ENCODE assay signal across 1 cellular context in the genomic region with DNA sequence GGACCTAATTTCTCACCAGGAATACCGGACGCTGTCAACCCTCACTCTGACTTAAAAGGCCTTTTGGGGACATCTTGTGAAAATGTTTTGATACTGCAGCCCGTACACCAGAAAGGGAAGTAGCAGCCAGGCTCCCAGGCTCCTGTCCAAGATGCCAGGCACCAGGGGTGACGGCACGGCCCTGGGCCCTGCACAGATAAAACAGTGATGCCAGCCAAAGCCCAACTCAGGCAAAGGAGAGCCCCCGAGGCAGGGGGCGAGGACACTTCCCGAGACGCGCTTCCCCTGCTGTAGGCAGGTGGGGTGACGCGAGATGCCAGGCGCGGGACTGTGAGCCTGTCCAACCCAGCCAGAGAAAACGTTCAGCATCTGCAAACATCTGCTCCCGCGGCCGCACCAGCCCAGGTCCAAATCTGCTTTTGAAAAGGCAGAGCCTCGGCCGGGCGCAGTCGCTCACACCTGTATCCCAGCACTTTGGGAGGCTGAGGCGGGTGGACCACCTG.
TF ChIP-seq lines count a peak whose summit lies in the region.

No MANE protein-coding gene starts in this region.

TF ChIP-seq in GM23338, 12 proteins besides CTCF, POLR2A, EP300 and RAD21 (continued from another document):
- TF ChIP-seq, protein P1, sequence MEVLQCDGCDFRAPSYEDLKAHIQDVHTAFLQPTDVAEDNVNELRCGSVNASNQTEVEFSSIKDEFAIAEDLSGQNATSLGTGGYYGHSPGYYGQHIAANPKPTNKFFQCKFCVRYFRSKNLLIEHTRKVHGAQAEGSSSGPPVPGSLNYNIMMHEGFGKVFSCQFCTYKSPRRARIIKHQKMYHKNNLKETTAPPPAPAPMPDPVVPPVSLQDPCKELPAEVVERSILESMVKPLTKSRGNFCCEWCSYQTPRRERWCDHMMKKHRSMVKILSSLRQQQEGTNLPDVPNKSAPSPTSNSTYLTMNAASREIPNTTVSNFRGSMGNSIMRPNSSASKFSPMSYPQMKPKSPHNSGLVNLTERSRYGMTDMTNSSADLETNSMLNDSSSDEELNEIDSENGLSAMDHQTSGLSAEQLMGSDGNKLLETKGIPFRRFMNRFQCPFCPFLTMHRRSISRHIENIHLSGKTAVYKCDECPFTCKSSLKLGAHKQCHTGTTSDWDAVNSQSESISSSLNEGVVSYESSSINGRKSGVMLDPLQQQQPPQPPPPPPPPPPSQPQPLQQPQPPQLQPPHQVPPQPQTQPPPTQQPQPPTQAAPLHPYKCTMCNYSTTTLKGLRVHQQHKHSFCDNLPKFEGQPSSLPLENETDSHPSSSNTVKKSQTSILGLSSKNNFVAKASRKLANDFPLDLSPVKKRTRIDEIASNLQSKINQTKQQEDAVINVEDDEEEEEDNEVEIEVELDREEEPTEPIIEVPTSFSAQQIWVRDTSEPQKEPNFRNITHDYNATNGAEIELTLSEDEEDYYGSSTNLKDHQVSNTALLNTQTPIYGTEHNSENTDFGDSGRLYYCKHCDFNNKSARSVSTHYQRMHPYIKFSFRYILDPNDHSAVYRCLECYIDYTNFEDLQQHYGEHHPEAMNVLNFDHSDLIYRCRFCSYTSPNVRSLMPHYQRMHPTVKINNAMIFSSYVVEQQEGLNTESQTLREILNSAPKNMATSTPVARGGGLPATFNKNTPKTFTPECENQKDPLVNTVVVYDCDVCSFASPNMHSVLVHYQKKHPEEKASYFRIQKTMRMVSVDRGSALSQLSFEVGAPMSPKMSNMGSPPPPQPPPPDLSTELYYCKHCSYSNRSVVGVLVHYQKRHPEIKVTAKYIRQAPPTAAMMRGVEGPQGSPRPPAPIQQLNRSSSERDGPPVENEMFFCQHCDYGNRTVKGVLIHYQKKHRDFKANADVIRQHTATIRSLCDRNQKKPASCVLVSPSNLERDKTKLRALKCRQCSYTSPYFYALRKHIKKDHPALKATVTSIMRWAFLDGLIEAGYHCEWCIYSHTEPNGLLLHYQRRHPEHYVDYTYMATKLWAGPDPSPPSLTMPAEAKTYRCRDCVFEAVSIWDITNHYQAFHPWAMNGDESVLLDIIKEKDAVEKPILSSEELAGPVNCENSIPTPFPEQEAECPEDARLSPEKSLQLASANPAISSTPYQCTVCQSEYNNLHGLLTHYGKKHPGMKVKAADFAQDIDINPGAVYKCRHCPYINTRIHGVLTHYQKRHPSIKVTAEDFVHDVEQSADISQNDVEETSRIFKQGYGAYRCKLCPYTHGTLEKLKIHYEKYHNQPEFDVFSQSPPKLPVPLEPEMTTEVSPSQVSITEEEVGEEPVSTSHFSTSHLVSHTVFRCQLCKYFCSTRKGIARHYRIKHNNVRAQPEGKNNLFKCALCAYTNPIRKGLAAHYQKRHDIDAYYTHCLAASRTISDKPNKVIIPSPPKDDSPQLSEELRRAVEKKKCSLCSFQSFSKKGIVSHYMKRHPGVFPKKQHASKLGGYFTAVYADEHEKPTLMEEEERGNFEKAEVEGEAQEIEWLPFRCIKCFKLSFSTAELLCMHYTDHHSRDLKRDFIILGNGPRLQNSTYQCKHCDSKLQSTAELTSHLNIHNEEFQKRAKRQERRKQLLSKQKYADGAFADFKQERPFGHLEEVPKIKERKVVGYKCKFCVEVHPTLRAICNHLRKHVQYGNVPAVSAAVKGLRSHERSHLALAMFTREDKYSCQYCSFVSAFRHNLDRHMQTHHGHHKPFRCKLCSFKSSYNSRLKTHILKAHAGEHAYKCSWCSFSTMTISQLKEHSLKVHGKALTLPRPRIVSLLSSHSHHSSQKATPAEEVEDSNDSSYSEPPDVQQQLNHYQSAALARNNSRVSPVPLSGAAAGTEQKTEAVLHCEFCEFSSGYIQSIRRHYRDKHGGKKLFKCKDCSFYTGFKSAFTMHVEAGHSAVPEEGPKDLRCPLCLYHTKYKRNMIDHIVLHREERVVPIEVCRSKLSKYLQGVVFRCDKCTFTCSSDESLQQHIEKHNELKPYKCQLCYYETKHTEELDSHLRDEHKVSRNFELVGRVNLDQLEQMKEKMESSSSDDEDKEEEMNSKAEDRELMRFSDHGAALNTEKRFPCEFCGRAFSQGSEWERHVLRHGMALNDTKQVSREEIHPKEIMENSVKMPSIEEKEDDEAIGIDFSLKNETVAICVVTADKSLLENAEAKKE (CRISPR knock-in tag; IDR thresholded peaks at IDR 0.05): no peak
- no peak for TF ChIP-seq CREB1 (CRISPR knock-in tag; IDR thresholded peaks at IDR 0.05; ENCODE audit: low read depth)
- no peak for TF ChIP-seq EZH2 (IDR thresholded peaks at IDR 0.05; ENCODE audit: low read depth, unreplicated experiment)
- TF ChIP-seq STAT1 (IDR thresholded peaks at IDR 0.05; ENCODE audit: unreplicated experiment): no peak
- TF ChIP-seq POLR2AphosphoS5 (IDR thresholded peaks at IDR 0.05; ENCODE audit: low read depth): no peak
- no peak for TF ChIP-seq JUNB (IDR thresholded peaks at IDR 0.05; ENCODE audit: unreplicated experiment)
- TF ChIP-seq, protein P2, sequence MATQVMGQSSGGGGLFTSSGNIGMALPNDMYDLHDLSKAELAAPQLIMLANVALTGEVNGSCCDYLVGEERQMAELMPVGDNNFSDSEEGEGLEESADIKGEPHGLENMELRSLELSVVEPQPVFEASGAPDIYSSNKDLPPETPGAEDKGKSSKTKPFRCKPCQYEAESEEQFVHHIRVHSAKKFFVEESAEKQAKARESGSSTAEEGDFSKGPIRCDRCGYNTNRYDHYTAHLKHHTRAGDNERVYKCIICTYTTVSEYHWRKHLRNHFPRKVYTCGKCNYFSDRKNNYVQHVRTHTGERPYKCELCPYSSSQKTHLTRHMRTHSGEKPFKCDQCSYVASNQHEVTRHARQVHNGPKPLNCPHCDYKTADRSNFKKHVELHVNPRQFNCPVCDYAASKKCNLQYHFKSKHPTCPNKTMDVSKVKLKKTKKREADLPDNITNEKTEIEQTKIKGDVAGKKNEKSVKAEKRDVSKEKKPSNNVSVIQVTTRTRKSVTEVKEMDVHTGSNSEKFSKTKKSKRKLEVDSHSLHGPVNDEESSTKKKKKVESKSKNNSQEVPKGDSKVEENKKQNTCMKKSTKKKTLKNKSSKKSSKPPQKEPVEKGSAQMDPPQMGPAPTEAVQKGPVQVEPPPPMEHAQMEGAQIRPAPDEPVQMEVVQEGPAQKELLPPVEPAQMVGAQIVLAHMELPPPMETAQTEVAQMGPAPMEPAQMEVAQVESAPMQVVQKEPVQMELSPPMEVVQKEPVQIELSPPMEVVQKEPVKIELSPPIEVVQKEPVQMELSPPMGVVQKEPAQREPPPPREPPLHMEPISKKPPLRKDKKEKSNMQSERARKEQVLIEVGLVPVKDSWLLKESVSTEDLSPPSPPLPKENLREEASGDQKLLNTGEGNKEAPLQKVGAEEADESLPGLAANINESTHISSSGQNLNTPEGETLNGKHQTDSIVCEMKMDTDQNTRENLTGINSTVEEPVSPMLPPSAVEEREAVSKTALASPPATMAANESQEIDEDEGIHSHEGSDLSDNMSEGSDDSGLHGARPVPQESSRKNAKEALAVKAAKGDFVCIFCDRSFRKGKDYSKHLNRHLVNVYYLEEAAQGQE (IDR thresholded peaks at IDR 0.05; ENCODE audit: unreplicated experiment): no peak
- TF ChIP-seq EZH2phosphoT487 (IDR thresholded peaks at IDR 0.05; ENCODE audit: unreplicated experiment): no peak
- no peak for TF ChIP-seq ZNF114 (CRISPR knock-in tag; IDR thresholded peaks at IDR 0.05)
- TF ChIP-seq NANOG (IDR thresholded peaks at IDR 0.05; ENCODE audit: borderline replicate concordance): no peak
- TF ChIP-seq, protein P3, sequence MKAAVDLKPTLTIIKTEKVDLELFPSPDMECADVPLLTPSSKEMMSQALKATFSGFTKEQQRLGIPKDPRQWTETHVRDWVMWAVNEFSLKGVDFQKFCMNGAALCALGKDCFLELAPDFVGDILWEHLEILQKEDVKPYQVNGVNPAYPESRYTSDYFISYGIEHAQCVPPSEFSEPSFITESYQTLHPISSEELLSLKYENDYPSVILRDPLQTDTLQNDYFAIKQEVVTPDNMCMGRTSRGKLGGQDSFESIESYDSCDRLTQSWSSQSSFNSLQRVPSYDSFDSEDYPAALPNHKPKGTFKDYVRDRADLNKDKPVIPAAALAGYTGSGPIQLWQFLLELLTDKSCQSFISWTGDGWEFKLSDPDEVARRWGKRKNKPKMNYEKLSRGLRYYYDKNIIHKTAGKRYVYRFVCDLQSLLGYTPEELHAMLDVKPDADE (IDR thresholded peaks at IDR 0.05): no peak
